22 cellular contexts compared by ENCODE assay signal in genomic region chr16:10678655-10679054, GRCh38. TPM values are rescaled to one million over a fixed set of nuclear protein-coding genes. Genes with fewer than 3 reads are reported as not detected.
DNase-seq lines count a peak whose midpoint lies in the region; TF ChIP-seq lines count a peak whose summit lies in the region.
"Had no signal": no experiment of that assay in that cellular context is flagged by ENCODE, and none has a peak within 500 bp of the region (broad histone marks: within the 10 kb centered on the region; RNA-seq: fewer than 3 reads in every experiment).

No MANE protein-coding gene starts in this region.

- TF ChIP-seq CTCF in WERI-Rb-1 (IDR thresholded peaks at IDR 0.05; ENCODE audit: low read depth, low read length) = no peak

- H3K4me3 ChIP-seq in HAP-1 = no peak overlapping the region
- no peak overlapping the region for H3K4me3 ChIP-seq in WERI-Rb-1 (ENCODE audit: low read depth, low read length)
- H3K4me3 ChIP-seq: breast epithelium, K562, spleen, thyroid gland had no signal

- H3K9me3 ChIP-seq in HAP-1 (no peaks in the 10 kb centered on the region), WERI-Rb-1 (ENCODE audit: severe bottlenecking) (no peaks in the 10 kb centered on the region)
- H3K9me3 ChIP-seq: BE2C, breast epithelium, spleen, thyroid gland had no signal

- no peaks in the 10 kb centered on the region for H3K36me3 ChIP-seq in HAP-1 (replicated peaks)
- no peaks in the 10 kb centered on the region for H3K36me3 ChIP-seq in WERI-Rb-1
- H3K36me3 ChIP-seq: BE2C, breast epithelium, spleen, thyroid gland had no signal

- H3K27me3 ChIP-seq in HAP-1 (ENCODE audit: low read depth) = no peaks in the 10 kb centered on the region
- no peaks in the 10 kb centered on the region for H3K27me3 ChIP-seq in WERI-Rb-1 (ENCODE audit: insufficient read depth, low read depth, severe bottlenecking)
- H3K27me3 ChIP-seq: BE2C, breast epithelium, thyroid gland had no signal

- H3K27ac ChIP-seq in WERI-Rb-1 = peak overlapping the region; percentile 30
- H3K27ac ChIP-seq: breast epithelium, spleen, thyroid gland had no signal

- DNase-seq in HAP-1 (ENCODE audit: low spot score in 2 of 2) (peak; percentile 5 to 28), NCI-H187 treated with DMSO at 0.1 percent for 48 hours (lab: John Stamatoyannopoulos, UW) (peak; percentile 8), WERI-Rb-1 (peak; percentile 61), pons (ENCODE audit: low spot score) (peak; percentile 12), GDM1 (lab: John Stamatoyannopoulos, UW) (no peak), mesenteric fat pad (ENCODE audit: low spot score) (no peak), SIG-M5 (lab: John Stamatoyannopoulos, UW) (no peak), globus pallidus (ENCODE audit: low spot score) (no peak)
- DNase-seq: activated CD4-positive, CD25-positive, alpha-beta regulatory T cell treated with anti-CD3 and anti-CD28 coated beads, Interleukin-2, amount 50 U/mL, for 72 hours; activated naive CD8-positive, alpha-beta T cell treated with anti-CD3 and anti-CD28 coated beads, Interleukin-2, amount 10 ng/mL, durations not matched to agents 7 days and 5 days; BE2C; cortex of kidney; DMS53; NCI-H1048; NCI-H510A; PC-3; spleen; thyroid gland had no signal

- in situ Hi-C loops in HAP-1 (cut with MboI; ENCODE audit: low sequenced_read_pairs) = no loop called here

- no peaks in the 10 kb centered on the region for H3K4me1 ChIP-seq in HAP-1
- H3K4me1 ChIP-seq: BE2C, breast epithelium, spleen, thyroid gland had no signal

RNA-seq across cellular contexts. Expression of gene TEKT5, which starts 16.1 kb away (rescaled TPM):
- total RNA-seq in mesenteric fat pad = not detected
- total RNA-seq: activated CD8-positive, alpha-beta memory T cell treated with anti-CD3 and anti-CD28 coated beads for 36 hours; activated naive CD8-positive, alpha-beta T cell treated with anti-CD3 and anti-CD28 coated beads, Interleukin-2, amount 10 ng/mL, durations not matched to agents 7 days and 5 days; breast epithelium; endothelial cell of umbilical vein; K562; PC-3 had no signal

Comparison
In these comparisons a context has a peak if more than half of its experiments do, and no peak if none do; other contexts are left out.
1. DNase-seq: peak in HAP-1 (2 of 2), NCI-H187 treated with DMSO at 0.1 percent for 48 hours (single experiment), WERI-Rb-1 (single experiment) and pons (single experiment); none in GDM1 (single experiment), mesenteric fat pad (single experiment), SIG-M5 (single experiment) and globus pallidus (single experiment).